In the genomic region with DNA sequence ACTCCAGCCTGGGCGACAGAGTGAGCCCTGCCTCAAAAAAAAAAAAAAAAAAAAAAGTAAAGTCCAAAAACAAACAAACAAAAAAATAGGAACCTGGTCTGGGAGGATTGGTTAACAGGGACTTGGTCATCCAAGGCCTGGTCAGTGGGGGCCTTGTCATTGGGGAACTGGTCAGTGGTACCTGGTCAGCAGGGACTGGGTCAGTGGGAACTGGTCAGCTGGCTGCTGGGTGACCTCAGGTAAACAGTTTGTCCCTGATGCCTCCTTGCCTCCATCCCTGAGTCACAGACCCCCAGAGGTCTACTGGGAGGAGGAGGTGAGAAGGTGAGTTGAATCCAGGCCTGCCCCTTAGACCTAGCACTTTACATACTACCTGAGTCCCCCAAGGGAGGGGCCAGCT, we compare ENCODE assay signal across 35 cellular contexts.
"Had no signal": no experiment of that assay in that cellular context is flagged by ENCODE, and none has a peak within 500 bp of the region (broad histone marks: within the 10 kb centered on the region; RNA-seq: fewer than 3 reads in every experiment).

No MANE protein-coding gene starts in this region.

- DNase-seq: activated B cell treated with CpG ODN at 0.5 μM for 24 hours; activated CD4-positive, alpha-beta memory T cell treated with anti-CD3 and anti-CD28 coated beads for 36 hours; activated CD4-positive, alpha-beta T cell treated with anti-CD3 and anti-CD28 coated beads for 4 hours; activated CD4-positive, alpha-beta T cell treated with anti-CD3 and anti-CD28 coated beads, Interleukin-2, amount 50 U/mL, for 1 hour; activated CD4-positive, alpha-beta T cell treated with anti-CD3 and anti-CD28 coated beads, Interleukin-2, amount 50 U/mL, for 4 hours; activated CD4-positive, CD25-positive, alpha-beta regulatory T cell treated with anti-CD3 and anti-CD28 coated beads, Interleukin-2, amount 50 U/mL, for 72 hours; activated CD8-positive, alpha-beta memory T cell treated with anti-CD3 and anti-CD28 coated beads, Interleukin-2, amount 50 U/mL, for 4 hours; activated CD8-positive, alpha-beta T cell treated with anti-CD3 and anti-CD28 coated beads for 36 hours; activated effector memory CD4-positive, alpha-beta T cell treated with anti-CD3 and anti-CD28 coated beads, Interleukin-2, amount 50 U/mL, for 16 hours; activated gamma-delta T cell treated with Interleukin-2 at 50 U/mL for 16 hours; activated naive CD4-positive, alpha-beta T cell; activated naive CD4-positive, alpha-beta T cell treated with anti-CD3 and anti-CD28 coated beads for 36 hours; activated naive CD4-positive, alpha-beta T cell treated with anti-CD3 and anti-CD28 coated beads, Interleukin-2, amount 50 U/mL, for 16 hours; activated naive CD8-positive, alpha-beta T cell treated with anti-CD3 and anti-CD28 coated beads for 36 hours; activated T-cell treated with anti-CD3 and anti-CD28 coated beads for 4 hours; activated T-cell treated with anti-CD3 and anti-CD28 coated beads, Interleukin-2, amount 50 U/mL, for 1 hour; activated T-cell treated with anti-CD3 and anti-CD28 coated beads, Interleukin-2, amount 50 U/mL, for 4 hours; activated T-cell treated with anti-CD3 and anti-CD28 coated beads, Interleukin-2, amount 50 U/mL, for 72 hours; amniotic stem cell; body of pancreas; brain microvascular endothelial cell; central memory CD4-positive, alpha-beta T cell; SW 1271; T-helper 1 cell; T-helper 2 cell; T-helper 9 cell had no signal

- H3K27me3 Mint-ChIP-seq: activated B cell treated with CpG ODN at 0.5 μM for 24 hours; activated CD4-positive, alpha-beta memory T cell treated with anti-CD3 and anti-CD28 coated beads for 36 hours; activated CD4-positive, alpha-beta T cell treated with anti-CD3 and anti-CD28 coated beads, Interleukin-2, amount 10 ng/mL, durations not matched to agents 24 days and 14 days; activated CD8-positive, alpha-beta T cell treated with anti-CD3 and anti-CD28 coated beads for 36 hours; activated naive CD8-positive, alpha-beta T cell treated with anti-CD3 and anti-CD28 coated beads for 36 hours; activated T-helper 17 cell treated with anti-CD3 and anti-CD28 coated beads, Interleukin-2, amount 50 U/mL, for 72 hours had no signal

- H3K9me3 ChIP-seq: adrenal gland, body of pancreas, breast epithelium had no signal

- H3K36me3 Mint-ChIP-seq: activated CD4-positive, alpha-beta memory T cell treated with anti-CD3 and anti-CD28 coated beads for 36 hours; activated naive CD8-positive, alpha-beta T cell treated with anti-CD3 and anti-CD28 coated beads for 36 hours had no signal

- H3K4me1 ChIP-seq: adrenal gland, breast epithelium had no signal

- H3K36me3 ChIP-seq: adrenal gland, brain microvascular endothelial cell, breast epithelium had no signal

- H3K4me1 Mint-ChIP-seq: activated B cell treated with CpG ODN at 0.5 μM for 24 hours; activated CD4-positive, alpha-beta T cell treated with anti-CD3 and anti-CD28 coated beads, Interleukin-2, amount 10 ng/mL, durations not matched to agents 24 days and 14 days; activated naive CD8-positive, alpha-beta T cell treated with anti-CD3 and anti-CD28 coated beads for 36 hours; activated T-helper 17 cell treated with anti-CD3 and anti-CD28 coated beads, Interleukin-2, amount 50 U/mL, for 72 hours had no signal

- H3K27me3 ChIP-seq: adrenal gland, body of pancreas, brain microvascular endothelial cell, breast epithelium had no signal

- H3K4me3 Mint-ChIP-seq: activated B cell treated with CpG ODN at 0.5 μM for 24 hours; activated CD4-positive, alpha-beta memory T cell treated with anti-CD3 and anti-CD28 coated beads for 36 hours; activated CD4-positive, alpha-beta T cell treated with anti-CD3 and anti-CD28 coated beads, Interleukin-2, amount 10 ng/mL, durations not matched to agents 24 days and 14 days; activated CD8-positive, alpha-beta T cell treated with anti-CD3 and anti-CD28 coated beads for 36 hours; activated naive CD4-positive, alpha-beta T cell treated with anti-CD3 and anti-CD28 coated beads for 36 hours; activated naive CD8-positive, alpha-beta T cell treated with anti-CD3 and anti-CD28 coated beads for 36 hours; activated T-cell treated with anti-CD3 and anti-CD28 coated beads, Interleukin-2, amount 50 U/mL, for 4 hours; activated T-cell treated with anti-CD3 and anti-CD28 coated beads, Interleukin-2, amount 50 U/mL, for 72 hours; activated T-helper 1 cell treated with anti-CD3 and anti-CD28 coated beads, Interleukin-12 subunit alpha, Interleukin-12 subunit beta, Interleukin-2, Interleukin-4 antibody, amounts not matched to agents 30 ng/mL and 10 ng/mL and 1 ng/mL, durations not matched to agents 14 hours and 24 hours and 36 hours; activated T-helper 17 cell treated with anti-CD3 and anti-CD28 coated beads, Interleukin-2, amount 50 U/mL, for 72 hours; T-helper 1 cell treated with Interleukin-12 subunit alpha and Interleukin-12 subunit beta and Interleukin-4 antibody, amounts not matched to agents 30 μg/mL and 1 μg/mL, for 36 hours; T-helper 2 cell treated with Interferon-gamma antibody and Interleukin-4, amounts not matched to agents 5 μg/mL and 100 μg/mL, for 36 hours had no signal

- H3K9me3 Mint-ChIP-seq: activated B cell treated with CpG ODN at 0.5 μM for 24 hours; activated CD4-positive, alpha-beta memory T cell treated with anti-CD3 and anti-CD28 coated beads for 36 hours; activated CD4-positive, alpha-beta T cell treated with anti-CD3 and anti-CD28 coated beads, Interleukin-2, amount 10 ng/mL, durations not matched to agents 24 days and 14 days; activated CD8-positive, alpha-beta T cell treated with anti-CD3 and anti-CD28 coated beads for 36 hours; activated naive CD4-positive, alpha-beta T cell treated with anti-CD3 and anti-CD28 coated beads for 36 hours; activated naive CD4-positive, alpha-beta T cell treated with anti-CD3 and anti-CD28 coated beads, Interleukin-2, amount 50 U/mL, for 72 hours; activated naive CD8-positive, alpha-beta T cell treated with anti-CD3 and anti-CD28 coated beads for 36 hours; activated T-cell treated with anti-CD3 and anti-CD28 coated beads, Interleukin-2, amount 50 U/mL, for 4 hours; activated T-cell treated with anti-CD3 and anti-CD28 coated beads, Interleukin-2, amount 50 U/mL, for 72 hours; activated T-helper 17 cell treated with anti-CD3 and anti-CD28 coated beads, Interleukin-2, amount 50 U/mL, for 72 hours had no signal

- H3K4me3 ChIP-seq: adrenal gland, body of pancreas, breast epithelium had no signal

- ATAC-seq: activated CD8-positive, alpha-beta T cell treated with anti-CD3 and anti-CD28 coated beads for 36 hours; activated naive CD4-positive, alpha-beta T cell treated with anti-CD3 and anti-CD28 coated beads, Interleukin-2, amount 50 U/mL, for 72 hours; activated T-cell treated with anti-CD3 and anti-CD28 coated beads, Interleukin-2, amount 50 U/mL, for 4 hours; activated T-cell treated with anti-CD3 and anti-CD28 coated beads, Interleukin-2, amount 50 U/mL, for 72 hours; activated T-helper 17 cell treated with anti-CD3 and anti-CD28 coated beads, Interleukin-2, amount 50 U/mL, for 72 hours; body of pancreas had no signal

- H3K27ac ChIP-seq: adrenal gland, body of pancreas, brain microvascular endothelial cell, breast epithelium, VCaP had no signal

- H3K27ac Mint-ChIP-seq: activated B cell treated with CpG ODN at 0.5 μM for 24 hours; activated CD4-positive, alpha-beta memory T cell treated with anti-CD3 and anti-CD28 coated beads for 36 hours; activated CD4-positive, alpha-beta T cell treated with anti-CD3 and anti-CD28 coated beads, Interleukin-2, amount 10 ng/mL, durations not matched to agents 24 days and 14 days; activated CD8-positive, alpha-beta T cell treated with anti-CD3 and anti-CD28 coated beads for 36 hours; activated naive CD4-positive, alpha-beta T cell treated with anti-CD3 and anti-CD28 coated beads for 36 hours; activated naive CD4-positive, alpha-beta T cell treated with anti-CD3 and anti-CD28 coated beads, Interleukin-2, amount 50 U/mL, for 72 hours; activated naive CD8-positive, alpha-beta T cell treated with anti-CD3 and anti-CD28 coated beads for 36 hours; activated T-cell treated with anti-CD3 and anti-CD28 coated beads, Interleukin-2, amount 50 U/mL, for 72 hours; activated T-helper 1 cell treated with anti-CD3 and anti-CD28 coated beads, Interleukin-12 subunit alpha, Interleukin-12 subunit beta, Interleukin-2, Interleukin-4 antibody, amounts not matched to agents 30 ng/mL and 10 ng/mL and 1 ng/mL, durations not matched to agents 14 hours and 24 hours and 36 hours; activated T-helper 17 cell treated with anti-CD3 and anti-CD28 coated beads, Interleukin-2, amount 50 U/mL, for 72 hours; T-helper 1 cell treated with Interleukin-12 subunit alpha and Interleukin-12 subunit beta and Interleukin-4 antibody, amounts not matched to agents 30 μg/mL and 1 μg/mL, for 36 hours; T-helper 2 cell treated with Interferon-gamma antibody and Interleukin-4, amounts not matched to agents 5 μg/mL and 100 μg/mL, for 36 hours had no signal
